In genomic region chr3:39122811-39123210, GRCh38 we compare ENCODE assay signal across 18 cellular contexts. TPM values are rescaled to one million over a fixed set of nuclear protein-coding genes. Genes with fewer than 3 reads are reported as not detected.
DNase-seq lines count a peak whose midpoint lies in the region; ATAC-seq and TF ChIP-seq lines count a peak whose summit lies in the region.
"Had no signal": no experiment of that assay in that cellular context is flagged by ENCODE, and none has a peak within 500 bp of the region (broad histone marks: within the 10 kb centered on the region; RNA-seq: fewer than 3 reads in every experiment).

No MANE protein-coding gene starts in this region.

- WGBS in heart right ventricle, 2 donors: 90 to 95% methylated on average over 1 of the region's 1 CpG

- peaks cover 8% of the 10 kb centered on the region in 2 donors for H3K36me3 Mint-ChIP-seq in naive B cell
- H3K36me3 Mint-ChIP-seq in activated T-helper 1 cell treated with anti-CD3 and anti-CD28 coated beads, Interleukin-12 subunit alpha, Interleukin-12 subunit beta, Interleukin-2, Interleukin-4 antibody, amounts not matched to agents 30 ng/mL and 10 ng/mL and 1 ng/mL, durations not matched to agents 14 hours and 24 hours and 36 hours (ENCODE audit: low read depth): peaks cover 4% of the 10 kb centered on the region
- H3K36me3 Mint-ChIP-seq: activated CD8-positive, alpha-beta memory T cell treated with anti-CD3 and anti-CD28 coated beads, Interleukin-2, amount 10 ng/mL, durations not matched to agents 7 days and 5 days; activated naive CD8-positive, alpha-beta T cell treated with anti-CD3 and anti-CD28 coated beads for 36 hours had no signal

- no peaks in the 10 kb centered on the region for H3K27me3 ChIP-seq in heart right ventricle
- H3K27me3 ChIP-seq: right lobe of liver had no signal

- peaks cover 0 to 13% (median 6%) of the 10 kb centered on the region in 9 donors for H3K4me1 ChIP-seq in heart right ventricle

- DNase-seq in naive B cell: no peak
- no peak for DNase-seq in activated naive CD4-positive, alpha-beta T cell treated with Interleukin-2 at 50 U/mL for 16 hours
- no peak for DNase-seq in left colon
- no peak for DNase-seq in activated T-helper 1 cell treated with anti-CD3 and anti-CD28 coated beads, Interleukin-12 subunit alpha, Interleukin-12 subunit beta, Interleukin-2, Interleukin-4 antibody, amounts not matched to agents 30 ng/mL and 10 ng/mL and 1 ng/mL, durations not matched to agents 14 hours and 24 hours and 36 hours (ENCODE audit: low spot score)
- no peak for DNase-seq in heart right ventricle
- DNase-seq: activated CD8-positive, alpha-beta memory T cell treated with anti-CD3 and anti-CD28 coated beads, Interleukin-2, amount 10 ng/mL, durations not matched to agents 7 days and 5 days; activated naive CD8-positive, alpha-beta T cell treated with anti-CD3 and anti-CD28 coated beads for 36 hours; head of caudate nucleus; KBM-7; left ventricle myocardium superior; NCI-H82; right lobe of liver; SHP77 had no signal

- H3K4me1 Mint-ChIP-seq in naive B cell: peaks cover 47 to 75% (median 59%) of the 10 kb centered on the region in 3 donors
- peaks cover 15% of the 10 kb centered on the region for H3K4me1 Mint-ChIP-seq in activated T-helper 1 cell treated with anti-CD3 and anti-CD28 coated beads, Interleukin-12 subunit alpha, Interleukin-12 subunit beta, Interleukin-2, Interleukin-4 antibody, amounts not matched to agents 30 ng/mL and 10 ng/mL and 1 ng/mL, durations not matched to agents 14 hours and 24 hours and 36 hours (ENCODE audit: low read depth)

- peaks cover 0 to 13% (median 0%) of the 10 kb centered on the region in 9 donors for H3K36me3 ChIP-seq in heart right ventricle
- H3K36me3 ChIP-seq: right lobe of liver had no signal

- H3K27ac Mint-ChIP-seq in naive B cell: peak overlapping the region; percentile 12 to 91 (median 74)
- H3K27ac Mint-ChIP-seq in activated T-helper 1 cell treated with anti-CD3 and anti-CD28 coated beads, Interleukin-12 subunit alpha, Interleukin-12 subunit beta, Interleukin-2, Interleukin-4 antibody, amounts not matched to agents 30 ng/mL and 10 ng/mL and 1 ng/mL, durations not matched to agents 14 hours and 24 hours and 36 hours: no peak overlapping the region
- H3K27ac Mint-ChIP-seq: activated CD8-positive, alpha-beta memory T cell treated with anti-CD3 and anti-CD28 coated beads, Interleukin-2, amount 10 ng/mL, durations not matched to agents 7 days and 5 days; activated naive CD8-positive, alpha-beta T cell treated with anti-CD3 and anti-CD28 coated beads for 36 hours; nephron had no signal

- H3K9me3 Mint-ChIP-seq in naive B cell: no peaks in the 10 kb centered on the region
- H3K9me3 Mint-ChIP-seq in activated T-helper 1 cell treated with anti-CD3 and anti-CD28 coated beads, Interleukin-12 subunit alpha, Interleukin-12 subunit beta, Interleukin-2, Interleukin-4 antibody, amounts not matched to agents 30 ng/mL and 10 ng/mL and 1 ng/mL, durations not matched to agents 14 hours and 24 hours and 36 hours: no peaks in the 10 kb centered on the region
- H3K9me3 Mint-ChIP-seq: activated naive CD8-positive, alpha-beta T cell treated with anti-CD3 and anti-CD28 coated beads for 36 hours; CD14-positive monocyte; nephron had no signal

- ATAC-seq in GM18909 (IDR thresholded peaks at IDR 0.05; ENCODE audit: poor library complexity, unreplicated experiment): peak; percentile 76
- peak; percentile 76 for ATAC-seq in GM21723 (IDR thresholded peaks at IDR 0.05; ENCODE audit: unreplicated experiment)
- ATAC-seq in HG03354 (IDR thresholded peaks at IDR 0.05; ENCODE audit: poor library complexity, severe bottlenecking, unreplicated experiment): peak; percentile 81
- ATAC-seq in naive B cell (ENCODE audit: low read depth in 2 of 2): peak; percentile 42 to 49
- ATAC-seq in left colon: no peak
- ATAC-seq in heart right ventricle: no peak
- ATAC-seq: activated CD8-positive, alpha-beta memory T cell treated with anti-CD3 and anti-CD28 coated beads, Interleukin-2, amount 10 ng/mL, durations not matched to agents 7 days and 5 days; right lobe of liver had no signal

- H3K4me3 ChIP-seq in heart right ventricle: no peak overlapping the region
- H3K4me3 ChIP-seq: right lobe of liver had no signal

- no peak overlapping the region for H3K27ac ChIP-seq in heart right ventricle
- H3K27ac ChIP-seq: right lobe of liver had no signal

- intact Hi-C loops in left colon (cut with DNase I, micrococcal nuclease) (loop anchor here in 1 of 2 donors (5.0 kb wide), 1 partner anchor 169 kb away; no protein-coding TSS in a partner anchor), heart right ventricle (cut with DNase I) (loop anchor here in 3 of 10 donors (5.0 to 10.0 kb wide), 3 partner anchors 62 to 262 kb away; partner anchors contain the start of genes SLC25A38 (in 1 of the 3) and XIRP1 (in 1 of the 3))
- intact Hi-C loops in activated T-helper 1 cell treated with anti-CD3 and anti-CD28 coated beads, Interleukin-12 subunit alpha, Interleukin-12 subunit beta, Interleukin-2, Interleukin-4 antibody, amounts not matched to agents 30 ng/mL and 10 ng/mL and 1 ng/mL, durations not matched to agents 14 hours and 24 hours and 36 hours (cut with micrococcal nuclease): no loop called here

- H3K9me3 ChIP-seq in heart right ventricle: no peaks in the 10 kb centered on the region
- H3K9me3 ChIP-seq: right lobe of liver had no signal

- peak overlapping the region in 7 of 8 donors; percentile 56 to 83 (median 76) for H3K4me3 Mint-ChIP-seq in naive B cell
- no peak overlapping the region for H3K4me3 Mint-ChIP-seq in activated T-helper 1 cell treated with anti-CD3 and anti-CD28 coated beads, Interleukin-12 subunit alpha, Interleukin-12 subunit beta, Interleukin-2, Interleukin-4 antibody, amounts not matched to agents 30 ng/mL and 10 ng/mL and 1 ng/mL, durations not matched to agents 14 hours and 24 hours and 36 hours
- H3K4me3 Mint-ChIP-seq: activated CD8-positive, alpha-beta memory T cell treated with anti-CD3 and anti-CD28 coated beads, Interleukin-2, amount 10 ng/mL, durations not matched to agents 7 days and 5 days; activated naive CD8-positive, alpha-beta T cell treated with anti-CD3 and anti-CD28 coated beads for 36 hours; nephron had no signal

- H3K27me3 Mint-ChIP-seq in naive B cell: no peaks in the 10 kb centered on the region
- peaks cover 12% of the 10 kb centered on the region for H3K27me3 Mint-ChIP-seq in activated T-helper 1 cell treated with anti-CD3 and anti-CD28 coated beads, Interleukin-12 subunit alpha, Interleukin-12 subunit beta, Interleukin-2, Interleukin-4 antibody, amounts not matched to agents 30 ng/mL and 10 ng/mL and 1 ng/mL, durations not matched to agents 14 hours and 24 hours and 36 hours (ENCODE audit: insufficient read depth)
- H3K27me3 Mint-ChIP-seq: activated naive CD8-positive, alpha-beta T cell treated with anti-CD3 and anti-CD28 coated beads for 36 hours had no signal

- no peak for TF ChIP-seq CTCF in heart right ventricle (IDR thresholded peaks at IDR 0.05)

RNA-seq across cellular contexts. Expression of gene TTC21A, which starts 15.3 kb away (rescaled TPM):
- polyA plus RNA-seq in naive B cell (ENCODE audit: low read depth in 6 of 6) (10 to 100 TPM in 4 of 6 donors, 1 to 10 TPM in 2; 3.8 to 14.8 (median 11.2) TPM), heart right ventricle (1 to 10 TPM in 1 of 2 donors, under 1 TPM in 1; 0.80 to 7.5 TPM)
- total RNA-seq in left colon (1 to 10 TPM; 4.5 to 8.3 TPM), heart right ventricle (1 to 10 TPM; 1.1 to 3.1 (median 1.5) TPM)
- 0.83 and 1.0 TPM in 2 replicates for total RNA-seq in activated T-helper 1 cell treated with anti-CD3 and anti-CD28 coated beads, Interleukin-12 subunit alpha, Interleukin-12 subunit beta, Interleukin-2, Interleukin-4 antibody, amounts not matched to agents 30 ng/mL and 10 ng/mL and 1 ng/mL, durations not matched to agents 14 hours and 24 hours and 36 hours

RNA-seq across cellular contexts. Expression of gene GORASP1, which starts 15.4 kb away (rescaled TPM):
- polyA plus RNA-seq in naive B cell (ENCODE audit: low read depth in 6 of 6) (10 to 100 TPM; 19.7 to 36.7 (median 27.2) TPM), heart right ventricle (10 to 100 TPM; 28.4 to 37.2 TPM)
- total RNA-seq in left colon (100 to 1,000 TPM in 1 of 2 donors, 10 to 100 TPM in 1; 86.8 to 106 TPM), heart right ventricle (10 to 100 TPM; 35.8 to 54.2 (median 41.1) TPM)
- 26.6 and 35.6 TPM in 2 replicates for total RNA-seq in activated T-helper 1 cell treated with anti-CD3 and anti-CD28 coated beads, Interleukin-12 subunit alpha, Interleukin-12 subunit beta, Interleukin-2, Interleukin-4 antibody, amounts not matched to agents 30 ng/mL and 10 ng/mL and 1 ng/mL, durations not matched to agents 14 hours and 24 hours and 36 hours

RNA-seq across cellular contexts. Expression of gene CSRNP1, which starts 30.6 kb away (rescaled TPM):
- polyA plus RNA-seq in naive B cell (ENCODE audit: low read depth in 6 of 6): 10 to 100 TPM; 47.3 to 99.7 (median 64.4) TPM
- total RNA-seq in left colon: 10 to 100 TPM; 19.2 to 33.7 TPM
- 33.4 and 34.3 TPM in 2 replicates for total RNA-seq in activated T-helper 1 cell treated with anti-CD3 and anti-CD28 coated beads, Interleukin-12 subunit alpha, Interleukin-12 subunit beta, Interleukin-2, Interleukin-4 antibody, amounts not matched to agents 30 ng/mL and 10 ng/mL and 1 ng/mL, durations not matched to agents 14 hours and 24 hours and 36 hours
- total RNA-seq in heart right ventricle: 10 to 100 TPM in 9 of 10 donors, 1 to 10 TPM in 1; 7.4 to 46.3 (median 17.7) TPM
- polyA plus RNA-seq in heart right ventricle: 10 to 100 TPM; 14.1 to 28.1 TPM

Comparison
In these comparisons a context has a peak if more than half of its experiments do, and no peak if none do; other contexts are left out.
1. ATAC-seq: peak in GM18909 (single experiment), GM21723 (single experiment), HG03354 (single experiment) and naive B cell (2 of 2); none in left colon (single experiment) and heart right ventricle (0 of 8).